8 cellular contexts compared by ENCODE assay signal in the genomic region with DNA sequence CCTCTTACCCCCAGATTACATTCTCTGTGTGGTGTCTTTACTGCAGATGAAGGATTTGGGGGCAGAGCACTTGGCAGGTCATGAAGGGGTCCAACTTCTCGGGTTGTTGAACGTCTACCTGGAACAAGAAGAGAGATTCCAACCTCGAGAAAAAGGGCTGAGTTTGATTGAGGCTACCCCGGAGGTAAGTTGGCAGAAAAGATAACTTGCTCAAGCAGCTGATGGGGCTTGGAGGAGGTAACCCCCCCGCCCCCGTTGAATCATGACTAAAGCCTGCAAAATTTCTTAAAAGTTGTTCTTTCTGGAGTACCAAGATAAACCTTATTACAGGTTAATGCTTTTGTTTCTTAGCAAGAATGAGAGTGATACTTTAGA. TPM values are rescaled to one million over a fixed set of nuclear protein-coding genes. Genes with fewer than 3 reads are reported as not detected.
A peak's percentile ranks its signal among the peaks of the same experiment; 100 is the strongest.
DNase-seq lines count a peak whose midpoint lies in the region; ATAC-seq, FAIRE-seq and TF ChIP-seq lines count a peak whose summit lies in the region.

No MANE protein-coding gene starts in this region.

- H2BK120ac ChIP-seq in H1 (replicated peaks; ENCODE audit: low read depth, low read length), result no peak overlapping the region

- WGBS in H1 (ENCODE audit: extremely low coverage in 1 of 2, insufficient coverage in 1 of 2, insufficient read length in 1 of 2, insufficient replicate concordance in 2 of 2, low coverage in 1 of 2, low lambda C conversion rate in 2 of 2, missing lambda C conversion rate in 1 of 2), 2 experiments, result 19% methylated on average over 6 of the region's 6 CpGs; no CpG with 5 or more reads in 1 of the 2 experiments

- no peak for TF ChIP-seq EP300 in H1 (IDR thresholded peaks at IDR 0.05; ENCODE audit: borderline replicate concordance in 1 of 2, low read depth in 2 of 2, low read length in 2 of 2)

- H2AFZ ChIP-seq in DND-41 (ENCODE audit: low read depth, low read length), result peak overlapping the region; percentile 94
- H2AFZ ChIP-seq in H1 (ENCODE audit: low read length), result no peak overlapping the region

- DNase-seq in DND-41, result no peak
- no peak for DNase-seq in H1 (ENCODE audit: low read depth in 1 of 2, low spot score in 2 of 2)
- no peak for DNase-seq in osteocyte (ENCODE audit: extremely low spot score, unreplicated experiment)
- no peak for DNase-seq in NCI-H1436 (lab: John Stamatoyannopoulos, UW)
- DNase-seq in CD1c-positive myeloid dendritic cell (ENCODE audit: extremely low spot score), result no peak

- H3K4me1 ChIP-seq in DND-41 (ENCODE audit: insufficient read depth, low read length) (peaks cover 45% of the 10 kb centered on the region), H1 (replicated peaks in 1 of 4; ENCODE audit: control insufficient read depth in 3 of 4, insufficient read depth in 4 of 4, low read length in 3 of 4) (peaks cover 0 to 6% (median 1%) of the 10 kb centered on the region in 4 experiments; a peak in 4 of 7 replicates)

- H2BK12ac ChIP-seq in H1 (ENCODE audit: low read depth, low read length), result no peak overlapping the region; the same call in 1 of the 2 replicates

- H3K18ac ChIP-seq in H1 (ENCODE audit: extremely low read depth, low read length), result no peak overlapping the region

- no peaks in the 10 kb centered on the region for H3K27me3 ChIP-seq in DND-41 (ENCODE audit: insufficient read depth, low read length, poor library complexity)
- no peaks in the 10 kb centered on the region for H3K27me3 ChIP-seq in H1 (replicated peaks in 1 of 4; ENCODE audit: control insufficient read depth in 3 of 4, extremely low read depth in 1 of 4, insufficient read depth in 3 of 4, low read length in 3 of 4)

- no peak overlapping the region for H4K91ac ChIP-seq in H1 (replicated peaks; ENCODE audit: insufficient read length, low read length)

- ATAC-seq in DND-41 (ENCODE audit: insufficient read depth, low read depth) (no peak), SK-N-SH treated with all-trans-retinoic acid at 6 μM for 48 hours (no peak), HG02588 (IDR thresholded peaks at IDR 0.05; ENCODE audit: unreplicated experiment) (no peak), HG03442 (IDR thresholded peaks at IDR 0.05; ENCODE audit: unreplicated experiment) (no peak)

- no peaks in the 10 kb centered on the region for H3K79me1 ChIP-seq in H1 (ENCODE audit: low read depth, low read length)

- no peak overlapping the region; the same call in 1 of the 2 replicates for H4K8ac ChIP-seq in H1 (ENCODE audit: extremely low read depth, insufficient read depth, low read length)

- H3K36me3 ChIP-seq in DND-41 (ENCODE audit: insufficient read depth, low read length), result peaks cover 59% of the 10 kb centered on the region
- H3K36me3 ChIP-seq in H1 (ENCODE audit: control insufficient read depth in 2 of 4, insufficient read depth in 4 of 4, low read length in 3 of 4), result peaks cover 13 to 43% (median 25%) of the 10 kb centered on the region in 4 experiments

- H3K4me3 Mint-ChIP-seq in osteocyte (ENCODE audit: unreplicated experiment), result peak overlapping the region; percentile 97

- H3K14ac ChIP-seq in H1 (ENCODE audit: insufficient read length), result no peak overlapping the region

- TF ChIP-seq CTCF in DND-41 (IDR thresholded peaks at IDR 0.05; ENCODE audit: borderline replicate concordance, extremely low read depth, low read length, poor library complexity, severe bottlenecking) (no peak), H1 (IDR thresholded peaks at IDR 0.05; ENCODE audit: control extremely low read depth in 1 of 3, insufficient read depth in 1 of 3, low read depth in 1 of 3, low read length in 3 of 3) (no peak), osteocyte (IDR thresholded peaks at IDR 0.05) (no peak)

- no peaks in the 10 kb centered on the region for H3K27me3 Mint-ChIP-seq in osteocyte (ENCODE audit: unreplicated experiment)

- CTCF ChIA-PET in H1 (lab: Charles Lee; ENCODE audit: partially characterized antibody), result interaction anchor here (0.6 to 1.9 kb wide), 7 partner anchors 45 to 113 kb away, joined by 3 to 4 read pairs (median 3); no protein-coding TSS in a partner anchor

- 0 out of 2 replicates have a peak, but pooled peaks cover 5% of the 10 kb centered on the region for H4K20me1 ChIP-seq in DND-41 (ENCODE audit: insufficient read depth, low read length)
- peaks cover 0 to 4% of the 10 kb centered on the region in 2 experiments for H4K20me1 ChIP-seq in H1 (replicated peaks in 1 of 2; ENCODE audit: control insufficient read depth in 1 of 2, insufficient read depth in 2 of 2, low read length in 2 of 2)

- H3K27ac ChIP-seq in DND-41 (ENCODE audit: low read length) (peak overlapping the region; percentile 73), H1 (ENCODE audit: low read depth, low read length) (no peak overlapping the region)

- POLR2A ChIA-PET in H1 (lab: Charles Lee; ENCODE audit: partially characterized antibody), result interaction anchor here (0.6 to 5.8 kb wide), 14 partner anchors 17 to 149 kb away, joined by 3 to 39 read pairs (median 4); partner anchors contain the start of gene CCNI

- no peak for TF ChIP-seq POLR2A in H1 (IDR thresholded peaks at IDR 0.05; ENCODE audit: control extremely low read depth in 1 of 2, low read depth in 2 of 2, low read length in 2 of 2)

- peaks cover 3% of the 10 kb centered on the region; the same call in 1 of the 2 replicates for H3K23me2 ChIP-seq in H1 (ENCODE audit: low read depth, low read length)

- H3K4ac ChIP-seq in H1 (replicated peaks; ENCODE audit: insufficient read length, low read depth, low read length), result peak overlapping the region; percentile 8

- peak overlapping the region; percentile 10 for H3K56ac ChIP-seq in H1 (replicated peaks; ENCODE audit: insufficient read length, low read depth, low read length)

- H2BK15ac ChIP-seq in H1 (ENCODE audit: low read length), result no peak overlapping the region

- H2BK20ac ChIP-seq in H1 (ENCODE audit: low read length), result no peak overlapping the region

- H4K5ac ChIP-seq in H1 (ENCODE audit: insufficient read length, low read depth, low read length), result no peak overlapping the region

- no peak for FAIRE-seq in H1 (lab: Jason Lieb, UNC)

- H3K4me3 ChIP-seq in DND-41 (ENCODE audit: low read depth in 1 of 2, low read length in 2 of 2), result peak overlapping the region; percentile 84 to 99
- peak overlapping the region; percentile 76 to 94 (median 92) for H3K4me3 ChIP-seq in H1 (ENCODE audit: extremely low read depth in 1 of 4, insufficient read depth in 2 of 4, low read depth in 3 of 4, low read length in 4 of 4)

- peak overlapping the region; percentile 79 for H3K27ac Mint-ChIP-seq in osteocyte (ENCODE audit: unreplicated experiment)

- no peak for TF ChIP-seq RAD21 in H1 (IDR thresholded peaks at IDR 0.05 in 1 of 2, conservative IDR thresholded peaks at IDR 0.05 in 1 of 2; ENCODE audit: low read depth in 2 of 2, low read length in 2 of 2)

- H3K79me2 ChIP-seq in DND-41 (ENCODE audit: insufficient read depth, low read length) (peaks cover 43% of the 10 kb centered on the region), H1 (ENCODE audit: control insufficient read depth in 1 of 2, insufficient read depth in 2 of 2, low read length in 2 of 2) (peaks cover 0 to 11% of the 10 kb centered on the region in 2 experiments; a peak in 2 of 4 replicates)

- H3K4me2 ChIP-seq in DND-41 (ENCODE audit: insufficient read depth, low read length) (peak overlapping the region; percentile 87), H1 (ENCODE audit: insufficient read depth in 1 of 2, low read depth in 2 of 2, low read length in 2 of 2) (peak overlapping the region; percentile 81 to 84)

- H3K36me3 Mint-ChIP-seq in osteocyte (ENCODE audit: unreplicated experiment), result peaks cover 30% of the 10 kb centered on the region

- H3K9me3 ChIP-seq in DND-41 (ENCODE audit: insufficient read depth, low read length, severe bottlenecking), result no peaks in the 10 kb centered on the region
- H3K9me3 ChIP-seq in H1 (ENCODE audit: insufficient read depth in 2 of 2, low read depth in 1 of 2, low read length in 1 of 2), result no peaks in the 10 kb centered on the region

- H3K9me3 Mint-ChIP-seq in osteocyte (ENCODE audit: unreplicated experiment), result no peaks in the 10 kb centered on the region

- no peak overlapping the region for H2AK5ac ChIP-seq in H1 (ENCODE audit: low read depth, low read length)

- H3K9ac ChIP-seq in DND-41 (ENCODE audit: low read depth, low read length) (peak overlapping the region; percentile 99), H1 (replicated peaks in 1 of 4; ENCODE audit: extremely low read depth in 1 of 4, low read depth in 3 of 4, low read length in 3 of 4) (peak overlapping the region; percentile 81 to 99 (median 90))

- peaks cover 45% of the 10 kb centered on the region for H3K4me1 Mint-ChIP-seq in osteocyte (ENCODE audit: unreplicated experiment)

- no peak overlapping the region for H3K23ac ChIP-seq in H1 (ENCODE audit: insufficient read length)

- H2BK5ac ChIP-seq in H1 (ENCODE audit: low read depth, low read length), result peak overlapping the region; percentile 91; the same call in 1 of the 2 replicates

TF ChIP-seq in H1, 55 proteins besides CTCF, POLR2A, EP300 and RAD21:
- TF ChIP-seq, protein P1, sequence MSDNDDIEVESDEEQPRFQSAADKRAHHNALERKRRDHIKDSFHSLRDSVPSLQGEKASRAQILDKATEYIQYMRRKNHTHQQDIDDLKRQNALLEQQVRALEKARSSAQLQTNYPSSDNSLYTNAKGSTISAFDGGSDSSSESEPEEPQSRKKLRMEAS (IDR thresholded peaks at IDR 0.05), result no peak
- TF ChIP-seq USF2 (IDR thresholded peaks at IDR 0.05; ENCODE audit: low read length), result no peak
- no peak for TF ChIP-seq ZNF274 (IDR thresholded peaks at IDR 0.05; ENCODE audit: borderline replicate concordance, extremely low read depth, low read length)

RNA-seq across cellular contexts. Expression of gene CCNG2, which starts 1.5 kb away (rescaled TPM):
- total RNA-seq in H1 (2021; fragmentation: NEBNext Ultra II Directional; extraction: Animal tissue kit (Norgen Biotek cat#: 25700)), result 13.9 and 15.4 TPM in 2 replicates
- polyA plus RNA-seq in H1 (2011; rRNA removed), result 2.2 and 3.5 TPM in 2 replicates
- polyA plus RNA-seq in H1 (2011; cell fraction: cytosol; rRNA removed), result 4.2 TPM
- polyA plus RNA-seq in H1 (2011; cell fraction: nucleus; rRNA removed), result 4.4 TPM
- 7.0 to 10.9 TPM (median 8.0 TPM) in 4 replicates for polyA plus RNA-seq in H1 (2012, experiment 1 of 2)
- polyA plus RNA-seq in H1 (2012, experiment 2 of 2), result 2.7 TPM
- 7.2 TPM for polyA plus RNA-seq in H1 (2013, experiment 1 of 2)
- polyA plus RNA-seq in H1 (2013, experiment 2 of 2), result 7.3 TPM
- 3.9 and 5.0 TPM in 2 replicates for polyA minus RNA-seq in H1 (2011; rRNA and poly(A)+ RNA removed)
- polyA minus RNA-seq in H1 (2011; cell fraction: cytosol; rRNA and poly(A)+ RNA removed), result 4.8 TPM
- polyA minus RNA-seq in H1 (2011; cell fraction: nucleus; rRNA and poly(A)+ RNA removed), result 10.2 TPM
- 73.3 and 73.6 TPM in 2 replicates for total RNA-seq in osteocyte
